8 cellular contexts compared by ENCODE assay signal in the genomic region with DNA sequence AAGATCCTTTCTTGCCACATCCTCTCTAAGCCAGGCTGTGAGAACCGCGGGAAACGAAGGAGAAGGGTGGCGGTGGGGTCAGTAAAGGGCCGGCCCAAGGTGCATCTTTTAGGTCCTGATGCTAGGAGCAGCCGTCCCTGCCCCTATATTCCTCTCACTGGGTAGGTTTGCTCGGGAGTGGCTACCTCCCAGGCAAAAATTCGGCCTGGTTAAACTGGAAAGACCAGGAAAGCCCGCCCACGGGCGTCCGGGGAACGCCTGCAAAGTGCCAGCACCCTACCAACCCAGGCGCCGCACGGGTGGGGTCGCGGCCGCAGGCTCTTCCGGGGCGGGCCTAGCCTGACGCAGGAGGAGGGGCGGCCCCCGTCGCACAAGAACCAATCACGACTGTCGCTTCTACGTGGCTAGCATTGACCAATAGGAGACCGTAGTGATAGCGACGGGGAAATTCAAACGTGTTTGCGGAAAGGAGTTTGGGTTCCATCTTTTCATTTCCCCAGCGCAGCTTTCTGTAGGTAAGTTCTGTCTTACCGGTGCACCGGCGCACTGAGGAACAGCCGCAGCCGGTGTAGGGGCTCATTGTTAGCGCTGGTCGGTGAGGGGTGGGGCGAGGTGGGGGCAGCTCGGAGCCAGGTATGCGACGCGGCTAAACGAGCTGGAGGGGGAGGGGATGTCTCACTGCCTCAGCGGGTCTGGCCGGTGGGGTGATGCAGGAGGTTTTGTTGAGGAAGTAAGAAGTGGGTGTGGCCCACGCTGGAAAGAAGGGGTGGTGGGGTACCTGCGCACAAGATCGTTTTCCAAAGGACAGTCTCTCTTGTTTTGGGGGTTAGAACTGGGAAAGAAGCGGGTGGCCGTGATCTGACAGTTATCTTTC. TPM values are rescaled to one million over a fixed set of nuclear protein-coding genes. Genes with fewer than 3 reads are reported as not detected.
DNase-seq lines count a peak whose midpoint lies in the region; ATAC-seq and TF ChIP-seq lines count a peak whose summit lies in the region.

TTK (plus strand) TSS at position 451 of the 874 bp plus-strand sequence. CDS start 1,195 bp downstream, outside the sequence.

- no peaks in the 10 kb centered on the region for H3K9me3 Mint-ChIP-seq in activated CD8-positive, alpha-beta memory T cell treated with anti-CD3 and anti-CD28 coated beads, Interleukin-2, amount 10 ng/mL, durations not matched to agents 7 days and 5 days (ENCODE audit: low read depth)
- H3K9me3 Mint-ChIP-seq in endodermal cell = no peaks in the 10 kb centered on the region

- H3K9me3 ChIP-seq in NT2/D1 (ENCODE audit: insufficient read depth, low read length) (no peaks in the 10 kb centered on the region), endodermal cell (ENCODE audit: control insufficient read depth, low read length) (no peaks in the 10 kb centered on the region)

- no peak within 1 kb of the TSS for H3K4ac ChIP-seq in mesendoderm (ENCODE audit: low read depth, low read length)

- H3K4me3 ChIP-seq in NT2/D1 (ENCODE audit: insufficient read length, low read depth) (peak within 1 kb of the TSS; percentile 81), endodermal cell (ENCODE audit: low read length) (peak within 1 kb of the TSS; percentile 82), mesendoderm (ENCODE audit: low read length) (peak within 1 kb of the TSS; percentile 63)

- H3K36me3 Mint-ChIP-seq in activated CD8-positive, alpha-beta memory T cell treated with anti-CD3 and anti-CD28 coated beads, Interleukin-2, amount 10 ng/mL, durations not matched to agents 7 days and 5 days = peaks cover 26% of the 10 kb centered on the region
- H3K36me3 Mint-ChIP-seq in endodermal cell (ENCODE audit: low read depth) = peaks cover 10% of the 10 kb centered on the region

- CTCF ChIA-PET in activated CD8-positive, alpha-beta memory T cell treated with anti-CD3 and anti-CD28 coated beads, Interleukin-2, amount 10 ng/mL, durations not matched to agents 7 days and 5 days (lab: Charles Lee) = interaction anchor here (1.6 to 2.5 kb wide), 2 partner anchors 8 to 55 kb away, joined by 5 to 14 read pairs; no protein-coding TSS in a partner anchor

- peak within 1 kb of the TSS; percentile 40 for H4K5ac ChIP-seq in mesendoderm (ENCODE audit: low read length)

- H3K27ac ChIP-seq in endodermal cell (ENCODE audit: low read depth, low read length) = peak within 1 kb of the TSS; percentile 54
- H3K27ac ChIP-seq in mesendoderm (ENCODE audit: low read depth, low read length) = peak within 1 kb of the TSS; percentile 85

- peak within 1 kb of the TSS; percentile 89 for H3K4me3 Mint-ChIP-seq in activated CD8-positive, alpha-beta memory T cell treated with anti-CD3 and anti-CD28 coated beads, Interleukin-2, amount 10 ng/mL, durations not matched to agents 7 days and 5 days
- peak within 1 kb of the TSS; percentile 82 for H3K4me3 Mint-ChIP-seq in endodermal cell

- H3K56ac ChIP-seq in mesendoderm (ENCODE audit: low read length) = peak within 1 kb of the TSS; percentile 93

- H2AK5ac ChIP-seq in mesendoderm (ENCODE audit: low read length) = no peak within 1 kb of the TSS

- 0 to 7% methylated on average over 9 to 54 of the region's 54 CpGs for WGBS in endodermal cell (ENCODE audit: insufficient coverage in 1 of 2, insufficient read length in 1 of 2), 2 experiments
- no CpG with 5 or more reads among the region's 54 CpGs for WGBS in mesendoderm (ENCODE audit: extremely low coverage, insufficient coverage, low lambda C conversion rate)

- peaks cover 3% of the 10 kb centered on the region for H3K27me3 Mint-ChIP-seq in activated CD8-positive, alpha-beta memory T cell treated with anti-CD3 and anti-CD28 coated beads, Interleukin-2, amount 10 ng/mL, durations not matched to agents 7 days and 5 days
- H3K27me3 Mint-ChIP-seq in endodermal cell (ENCODE audit: insufficient read depth) = no peaks in the 10 kb centered on the region

- H3K79me2 ChIP-seq in mesendoderm (ENCODE audit: control insufficient read depth, insufficient read depth, low read length) = peaks cover 9% of the 10 kb centered on the region

- peaks cover 46% of the 10 kb centered on the region for H3K4me1 Mint-ChIP-seq in activated CD8-positive, alpha-beta memory T cell treated with anti-CD3 and anti-CD28 coated beads, Interleukin-2, amount 10 ng/mL, durations not matched to agents 7 days and 5 days
- peaks cover 20% of the 10 kb centered on the region for H3K4me1 Mint-ChIP-seq in endodermal cell

- H3K4me2 ChIP-seq in mesendoderm (ENCODE audit: low read length) = peak within 1 kb of the TSS; percentile 56

- peak within 1 kb of the TSS; percentile 96 for H3K27ac Mint-ChIP-seq in activated CD8-positive, alpha-beta memory T cell treated with anti-CD3 and anti-CD28 coated beads, Interleukin-2, amount 10 ng/mL, durations not matched to agents 7 days and 5 days
- peak within 1 kb of the TSS; percentile 96 for H3K27ac Mint-ChIP-seq in endodermal cell

- no peak within 1 kb of the TSS for H2BK15ac ChIP-seq in mesendoderm (replicated peaks; ENCODE audit: low read depth)

- no peak within 1 kb of the TSS for H3K23ac ChIP-seq in mesendoderm (ENCODE audit: low read length)

- H3K4me1 ChIP-seq in NT2/D1 (ENCODE audit: insufficient read depth, insufficient read length) (no peaks in the 10 kb centered on the region), endodermal cell (ENCODE audit: control insufficient read depth, insufficient read depth, low read length) (no peaks in the 10 kb centered on the region), mesendoderm (ENCODE audit: control insufficient read depth, low read depth, low read length) (peaks cover 3% of the 10 kb centered on the region)

- DNase-seq in COLO829 (ENCODE audit: low spot score) (peak; percentile 60), HUDEP-2 (lab: John Stamatoyannopoulos, UW; ENCODE audit: unreplicated experiment in 76 of 76) (peak; percentile 49 to 97 (median 93)), NT2/D1 (ENCODE audit: low read depth, low spot score) (peak; percentile 73), endodermal cell (peak; percentile 96), mesendoderm (peak; percentile 98)
- DNase-seq in activated CD8-positive, alpha-beta memory T cell treated with anti-CD3 and anti-CD28 coated beads, Interleukin-2, amount 10 ng/mL, durations not matched to agents 7 days and 5 days = peak; percentile 95
- DNase-seq in stimulated activated CD8-positive, alpha-beta memory T cell treated with anti-CD3 and anti-CD28 coated beads, Interleukin-15, amount 100 ng/mL, for 1 hour (ENCODE audit: low read depth) = peak; percentile 68

- H2BK120ac ChIP-seq in mesendoderm (ENCODE audit: low read depth, low read length) = no peak within 1 kb of the TSS

- peak within 1 kb of the TSS; percentile 43 for H3K18ac ChIP-seq in mesendoderm (ENCODE audit: low read length)

- no peaks in the 10 kb centered on the region for H3K79me1 ChIP-seq in mesendoderm (ENCODE audit: low read length)

- H3K9ac ChIP-seq in NT2/D1 (ENCODE audit: insufficient read length, low read depth) (peak within 1 kb of the TSS; percentile 85), endodermal cell (ENCODE audit: extremely low read depth, low read length, poor library complexity, severe bottlenecking) (peak within 1 kb of the TSS; percentile 56), mesendoderm (ENCODE audit: low read length) (peak within 1 kb of the TSS; percentile 73)

- H3K27me3 ChIP-seq in NT2/D1 (ENCODE audit: insufficient read depth, insufficient read length) = no peaks in the 10 kb centered on the region
- H3K27me3 ChIP-seq in endodermal cell (ENCODE audit: control insufficient read depth, insufficient read depth, low read length, poor library complexity, severe bottlenecking) = no peaks in the 10 kb centered on the region
- no peaks in the 10 kb centered on the region for H3K27me3 ChIP-seq in mesendoderm (ENCODE audit: insufficient read depth, low read length, poor library complexity)

- ATAC-seq in GM21381 (IDR thresholded peaks at IDR 0.05; ENCODE audit: unreplicated experiment) = peak; percentile 100
- ATAC-seq in activated CD8-positive, alpha-beta memory T cell treated with anti-CD3 and anti-CD28 coated beads, Interleukin-2, amount 10 ng/mL, durations not matched to agents 7 days and 5 days = peak; percentile 98

- H4K8ac ChIP-seq in mesendoderm (ENCODE audit: low read depth, low read length) = peak within 1 kb of the TSS; percentile 82

- no peak for TF ChIP-seq CTCF in endodermal cell (conservative IDR thresholded peaks at IDR 0.05)

- H2BK5ac ChIP-seq in mesendoderm (ENCODE audit: low read length) = peak within 1 kb of the TSS; percentile 36

- peaks cover 28% of the 10 kb centered on the region for H3K36me3 ChIP-seq in NT2/D1 (ENCODE audit: insufficient read depth, insufficient read length, low read length)
- H3K36me3 ChIP-seq in endodermal cell (ENCODE audit: control insufficient read depth, insufficient read depth, low read length) = peaks cover 24% of the 10 kb centered on the region
- H3K36me3 ChIP-seq in mesendoderm (ENCODE audit: control insufficient read depth, insufficient read depth, low read length) = no peaks in the 10 kb centered on the region

RNA-seq across cellular contexts. Expression of gene TTK, which starts in this region (rescaled TPM):
- 10 to 100 TPM; 36.7 to 40.1 TPM for total RNA-seq in activated CD8-positive, alpha-beta memory T cell treated with anti-CD3 and anti-CD28 coated beads, Interleukin-2, amount 10 ng/mL, durations not matched to agents 7 days and 5 days
- total RNA-seq in endodermal cell = 10 to 100 TPM; 31.5 to 45.0 TPM
- 56.9 TPM for polyA plus RNA-seq in endodermal cell (2013, experiment 1 of 2)
- polyA plus RNA-seq in endodermal cell (2013, experiment 2 of 2) = 59.9 TPM
- polyA plus RNA-seq in mesendoderm (2013, experiment 1 of 2) = 48.2 TPM
- 49.4 TPM for polyA plus RNA-seq in mesendoderm (2013, experiment 2 of 2)

Comparison
In these comparisons a context has a peak if more than half of its experiments do, and no peak if none do; other contexts are left out.
1. Peak in every context shown above with its lines: DNase-seq, ATAC-seq, H3K4me3 ChIP-seq and H3K27ac ChIP-seq.